In genomic region chr3:32257042-32257441, GRCh38 we compare ENCODE assay signal across 27 cellular contexts. TPM values are rescaled to one million over a fixed set of nuclear protein-coding genes. Genes with fewer than 3 reads are reported as not detected.
DNase-seq lines count a peak whose midpoint lies in the region; ATAC-seq and TF ChIP-seq lines count a peak whose summit lies in the region.
"Had no signal": no experiment of that assay in that cellular context is flagged by ENCODE, and none has a peak within 500 bp of the region (broad histone marks: within the 10 kb centered on the region; RNA-seq: fewer than 3 reads in every experiment).

No MANE protein-coding gene starts in this region.

- DNase-seq in DMS53 (lab: John Stamatoyannopoulos, UW) (peak; percentile 26), DMS53 treated with DMSO at 0.1 percent for 48 hours (lab: John Stamatoyannopoulos, UW; ENCODE audit: unreplicated experiment) (no peak), NCI-H69 (lab: John Stamatoyannopoulos, UW) (peak; percentile 7), brain microvascular endothelial cell (peak; percentile 50), osteoblast (ENCODE audit: insufficient read length, low spot score, missing footprints) (peak; percentile 84), MV-4-11 (lab: John Stamatoyannopoulos, UW) (no peak), NCI-H1930 (lab: John Stamatoyannopoulos, UW) (no peak)
- DNase-seq: Calu3; CD8-positive, alpha-beta T cell; GM23248; H7; MM.1S; NCI-H1048; NCI-H1694; NCI-H2081 treated with DMSO at 0.1 percent for 48 hours; NCI-H446; NCI-H524 treated with DMSO at 0.1 percent for 48 hours; NCI-H82; NK-92 treated with Interleukin-12 subunit alpha and Interleukin-12 subunit beta, amount 100 ng/mL, for 24 hours; Right ventricle myocardium superior; RPMI8226 had no signal

- TF ChIP-seq CTCF in brain microvascular endothelial cell (IDR thresholded peaks at IDR 0.05; ENCODE audit: low read depth, low read length, missing control alignments) (no peak), osteoblast (IDR thresholded peaks at IDR 0.05; ENCODE audit: extremely low read depth, low read depth, low read length) (no peak)

- H3K4me1 ChIP-seq in osteoblast (ENCODE audit: insufficient read depth, low read length) = no peaks in the 10 kb centered on the region
- H3K4me1 ChIP-seq: SJSA1 had no signal

- H2AFZ ChIP-seq in osteoblast (ENCODE audit: low read length) = no peak overlapping the region
- H2AFZ ChIP-seq: GM23248, PC-9 had no signal

- H4K20me1 ChIP-seq in osteoblast (ENCODE audit: insufficient read depth, low read length) = no peaks in the 10 kb centered on the region

- H3K9me3 ChIP-seq in osteoblast (ENCODE audit: low read depth, low read length) = no peaks in the 10 kb centered on the region
- H3K9me3 ChIP-seq: SJSA1 had no signal

- ATAC-seq in GM21515 (IDR thresholded peaks at IDR 0.05; ENCODE audit: unreplicated experiment) = no peak
- ATAC-seq: CD8-positive, alpha-beta T cell; K562 had no signal

- in situ Hi-C loops in brain microvascular endothelial cell (cut with HindIII; ENCODE audit: low pct_ligation_motif_present, low sequenced_read_pairs) = no loop called here

- H3K36me3 ChIP-seq in brain microvascular endothelial cell (replicated peaks) (no peaks in the 10 kb centered on the region), osteoblast (ENCODE audit: insufficient read depth, low read length) (no peaks in the 10 kb centered on the region)
- H3K36me3 ChIP-seq: SJSA1 had no signal

- H3K4me3 ChIP-seq in brain microvascular endothelial cell (ENCODE audit: low read depth, low read length) (no peak overlapping the region), osteoblast (ENCODE audit: insufficient read depth, low read length) (no peak overlapping the region)
- H3K4me3 ChIP-seq: GM23248, K562, PC-9, SJSA1 had no signal

- no peaks in the 10 kb centered on the region for H3K27me3 ChIP-seq in brain microvascular endothelial cell (replicated peaks)
- H3K27me3 ChIP-seq in osteoblast (ENCODE audit: insufficient read depth, low read length) = no peaks in the 10 kb centered on the region
- H3K27me3 ChIP-seq: SJSA1 had no signal

- H3K27ac ChIP-seq in brain microvascular endothelial cell (no peak overlapping the region), osteoblast (ENCODE audit: low read depth, low read length) (no peak overlapping the region)
- H3K27ac ChIP-seq: 22Rv1, C4-2B, GM23248, PC-9, SJSA1 had no signal

- H3K4me2 ChIP-seq in osteoblast (ENCODE audit: insufficient read depth, low read length) = no peak overlapping the region
- H3K4me2 ChIP-seq: PC-9 had no signal

- no peaks in the 10 kb centered on the region for H3K79me2 ChIP-seq in osteoblast (ENCODE audit: insufficient read depth, low read length)

RNA-seq across cellular contexts. Expression of gene CMTM8, which starts 18.6 kb away (rescaled TPM):
- 1.4 and 4.4 TPM in 2 replicates for total RNA-seq in osteoblast
- total RNA-seq: GM23248, K562, SJSA1 had no signal

Comparison
In these comparisons a context has a peak if more than half of its experiments do, and no peak if none do; other contexts are left out.
1. DNase-seq: peak in DMS53 (single experiment), NCI-H69 (single experiment), brain microvascular endothelial cell (single experiment) and osteoblast (single experiment); none in DMS53 treated with DMSO at 0.1 percent for 48 hours (single experiment), MV-4-11 (single experiment) and NCI-H1930 (0 of 2).